ENCODE assay signal across 8 cellular contexts in genomic region chr3:48716982-48717746, GRCh38. TPM values are rescaled to one million over a fixed set of nuclear protein-coding genes. Genes with fewer than 3 reads are reported as not detected.
A peak's percentile ranks its signal among the peaks of the same experiment; 100 is the strongest.
DNase-seq lines count a peak whose midpoint lies in the region; TF ChIP-seq lines count a peak whose summit lies in the region.

A gene with protein sequence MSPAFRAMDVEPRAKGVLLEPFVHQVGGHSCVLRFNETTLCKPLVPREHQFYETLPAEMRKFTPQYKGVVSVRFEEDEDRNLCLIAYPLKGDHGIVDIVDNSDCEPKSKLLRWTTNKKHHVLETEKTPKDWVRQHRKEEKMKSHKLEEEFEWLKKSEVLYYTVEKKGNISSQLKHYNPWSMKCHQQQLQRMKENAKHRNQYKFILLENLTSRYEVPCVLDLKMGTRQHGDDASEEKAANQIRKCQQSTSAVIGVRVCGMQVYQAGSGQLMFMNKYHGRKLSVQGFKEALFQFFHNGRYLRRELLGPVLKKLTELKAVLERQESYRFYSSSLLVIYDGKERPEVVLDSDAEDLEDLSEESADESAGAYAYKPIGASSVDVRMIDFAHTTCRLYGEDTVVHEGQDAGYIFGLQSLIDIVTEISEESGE (minus strand): TSS chr3:48717221. CDS start chr3:48695291, 21,930 bp downstream.

- peaks cover 5% of the 10 kb centered on the region for H3K27me3 Mint-ChIP-seq in nephron (ENCODE audit: low read depth)
- H3K27me3 Mint-ChIP-seq in stimulated activated naive CD8-positive, alpha-beta T cell treated with anti-CD3 and anti-CD28 coated beads, Interleukin-15, Interleukin-2, amounts not matched to agents 100 ng/mL and 50 ng/mL, for 24 hours, result no peaks in the 10 kb centered on the region

- H3K36me3 Mint-ChIP-seq in nephron (ENCODE audit: low read depth), result peaks cover 32% of the 10 kb centered on the region
- peaks cover 31% of the 10 kb centered on the region for H3K36me3 Mint-ChIP-seq in stimulated activated naive CD8-positive, alpha-beta T cell treated with anti-CD3 and anti-CD28 coated beads, Interleukin-15, Interleukin-2, amounts not matched to agents 100 ng/mL and 50 ng/mL, for 24 hours (ENCODE audit: low read depth)

- peak within 1 kb of the TSS; percentile 100 for H3K4me3 Mint-ChIP-seq in nephron
- H3K4me3 Mint-ChIP-seq in stimulated activated naive CD8-positive, alpha-beta T cell treated with anti-CD3 and anti-CD28 coated beads, Interleukin-15, Interleukin-2, amounts not matched to agents 100 ng/mL and 50 ng/mL, for 24 hours, result peak within 1 kb of the TSS; percentile 96

- H3K27me3 ChIP-seq in H7 (ENCODE audit: control insufficient read depth, insufficient read depth, low read length), result no peaks in the 10 kb centered on the region

- H3K36me3 ChIP-seq in H7 (replicated peaks; ENCODE audit: control insufficient read depth, insufficient read depth, low read length), result peaks cover 14% of the 10 kb centered on the region

- H3K9me3 Mint-ChIP-seq in nephron, result no peaks in the 10 kb centered on the region
- no peaks in the 10 kb centered on the region for H3K9me3 Mint-ChIP-seq in stimulated activated naive CD8-positive, alpha-beta T cell treated with anti-CD3 and anti-CD28 coated beads, Interleukin-15, Interleukin-2, amounts not matched to agents 100 ng/mL and 50 ng/mL, for 24 hours

- H3K27ac Mint-ChIP-seq in nephron, result peak within 1 kb of the TSS; percentile 86 to 100 (median 99)
- peak within 1 kb of the TSS; percentile 94 for H3K27ac Mint-ChIP-seq in stimulated activated naive CD8-positive, alpha-beta T cell treated with anti-CD3 and anti-CD28 coated beads, Interleukin-15, Interleukin-2, amounts not matched to agents 100 ng/mL and 50 ng/mL, for 24 hours

- no peak for TF ChIP-seq CTCF in fibroblast of pulmonary artery (IDR thresholded peaks at IDR 0.05; ENCODE audit: low read length, missing control alignments)
- no peak for TF ChIP-seq CTCF in nephron (IDR thresholded peaks at IDR 0.05; ENCODE audit: unreplicated experiment in 3 of 3)

- peak within 1 kb of the TSS; percentile 74 for H3K4me3 ChIP-seq in H7 (ENCODE audit: insufficient read depth, low read depth, low read length)
- peak within 1 kb of the TSS; percentile 100 for H3K4me3 ChIP-seq in fibroblast of pulmonary artery (replicated peaks; ENCODE audit: low read depth, low read length)

- DNase-seq in ELF-1 (ENCODE audit: low read depth, low spot score) (peak; percentile 99), H7 (peak; percentile 97), M059J (ENCODE audit: low read depth) (peak; percentile 95), SHP77 (lab: John Stamatoyannopoulos, UW) (peak; percentile 98), fibroblast of pulmonary artery (ENCODE audit: low read depth) (peak; percentile 98)
- peak; percentile 98 for DNase-seq in activated effector memory CD4-positive, alpha-beta T cell treated with Interleukin-2 at 50 U/mL for 16 hours

- H3K4me1 Mint-ChIP-seq in nephron, result peaks cover 36% of the 10 kb centered on the region
- peaks cover 36% of the 10 kb centered on the region for H3K4me1 Mint-ChIP-seq in stimulated activated naive CD8-positive, alpha-beta T cell treated with anti-CD3 and anti-CD28 coated beads, Interleukin-15, Interleukin-2, amounts not matched to agents 100 ng/mL and 50 ng/mL, for 24 hours (ENCODE audit: low read depth)

RNA-seq across cellular contexts. Expression of the gene that starts here (rescaled TPM):
- 93.8 and 107 TPM in 2 replicates for total RNA-seq in H7 (2014; rRNA removed; shearing (Covaris generic))
- 54.1 and 99.4 TPM in 2 replicates for total RNA-seq in M059J (2014; rRNA removed; shearing (Covaris generic))

Comparison
In these comparisons a context has a peak if more than half of its experiments do, and no peak if none do; other contexts are left out.
1. Peak in every context shown above with its lines: DNase-seq and H3K4me3 ChIP-seq.